In genomic region chr6:46993846-46994245, GRCh38 we compare ENCODE assay signal across 18 cellular contexts. TPM values are rescaled to one million over a fixed set of nuclear protein-coding genes. Genes with fewer than 3 reads are reported as not detected.
DNase-seq lines count a peak whose midpoint lies in the region; ATAC-seq and TF ChIP-seq lines count a peak whose summit lies in the region.
"Had no signal": no experiment of that assay in that cellular context is flagged by ENCODE, and none has a peak within 500 bp of the region (broad histone marks: within the 10 kb centered on the region; RNA-seq: fewer than 3 reads in every experiment).

No MANE protein-coding gene starts in this region.

- no peak overlapping the region for H3K4me3 Mint-ChIP-seq in T-helper 17 cell
- H3K4me3 Mint-ChIP-seq in activated naive CD4-positive, alpha-beta T cell treated with anti-CD3 and anti-CD28 coated beads, Interleukin-2, amount 10 ng/mL, durations not matched to agents 7 days and 5 days: no peak overlapping the region
- H3K4me3 Mint-ChIP-seq: activated T-cell treated with anti-CD3 and anti-CD28 coated beads, Interleukin-2, amount 50 U/mL, for 72 hours; stimulated activated naive CD8-positive, alpha-beta T cell treated with anti-CD3 and anti-CD28 coated beads, Interleukin-15, Interleukin-2, amounts not matched to agents 100 ng/mL and 50 ng/mL, for 24 hours had no signal

- H3K36me3 ChIP-seq in PC-9 (ENCODE audit: low read depth): no peaks in the 10 kb centered on the region
- H3K36me3 ChIP-seq in osteoblast (ENCODE audit: insufficient read depth, low read length): no peaks in the 10 kb centered on the region
- no peaks in the 10 kb centered on the region for H3K36me3 ChIP-seq in mucosa of descending colon (ENCODE audit: low read depth)
- H3K36me3 ChIP-seq: left ventricle myocardium inferior had no signal

- H3K79me2 ChIP-seq in PC-9 (ENCODE audit: low read depth) (no peaks in the 10 kb centered on the region), osteoblast (ENCODE audit: insufficient read depth, low read length) (no peaks in the 10 kb centered on the region)

- H3K9me3 ChIP-seq in PC-9 (ENCODE audit: insufficient read depth, low read depth) (no peaks in the 10 kb centered on the region; the same call in 1 of the 2 replicates), T-helper 17 cell (ENCODE audit: control insufficient read depth, low read length, poor library complexity, severe bottlenecking) (no peaks in the 10 kb centered on the region), osteoblast (ENCODE audit: low read depth, low read length) (no peaks in the 10 kb centered on the region), mucosa of descending colon (no peaks in the 10 kb centered on the region)
- H3K9me3 ChIP-seq: left ventricle myocardium inferior had no signal

- H3K36me3 Mint-ChIP-seq in T-helper 17 cell (ENCODE audit: low read depth): no peaks in the 10 kb centered on the region
- H3K36me3 Mint-ChIP-seq in activated naive CD4-positive, alpha-beta T cell treated with anti-CD3 and anti-CD28 coated beads, Interleukin-2, amount 10 ng/mL, durations not matched to agents 7 days and 5 days: no peaks in the 10 kb centered on the region

- H3K9me3 Mint-ChIP-seq in activated naive CD4-positive, alpha-beta T cell treated with anti-CD3 and anti-CD28 coated beads, Interleukin-2, amount 10 ng/mL, durations not matched to agents 7 days and 5 days: no peaks in the 10 kb centered on the region
- H3K9me3 Mint-ChIP-seq: stimulated activated naive CD8-positive, alpha-beta T cell treated with anti-CD3 and anti-CD28 coated beads, Interleukin-15, Interleukin-2, amounts not matched to agents 100 ng/mL and 50 ng/mL, for 24 hours had no signal

- H3K9me2 ChIP-seq in PC-9 (ENCODE audit: insufficient read depth): no peaks in the 10 kb centered on the region

- H3K27me3 Mint-ChIP-seq in T-helper 17 cell: peaks cover 26% of the 10 kb centered on the region
- peaks cover 2% of the 10 kb centered on the region for H3K27me3 Mint-ChIP-seq in activated naive CD4-positive, alpha-beta T cell treated with anti-CD3 and anti-CD28 coated beads, Interleukin-2, amount 10 ng/mL, durations not matched to agents 7 days and 5 days

- H3K4me1 ChIP-seq in PC-9 (replicated peaks; ENCODE audit: insufficient read depth) (peaks cover 57% of the 10 kb centered on the region), osteoblast (ENCODE audit: insufficient read depth, low read length) (peaks cover 8% of the 10 kb centered on the region), mucosa of descending colon (ENCODE audit: low read depth) (peaks cover 15% of the 10 kb centered on the region)

- H3K4me2 ChIP-seq in PC-9: peak overlapping the region; percentile 68
- H3K4me2 ChIP-seq in osteoblast (ENCODE audit: insufficient read depth, low read length): no peak overlapping the region

- no peaks in the 10 kb centered on the region for H3K27me3 ChIP-seq in PC-9 (ENCODE audit: insufficient read depth, low read depth)
- no peaks in the 10 kb centered on the region for H3K27me3 ChIP-seq in osteoblast (ENCODE audit: insufficient read depth, low read length)

- TF ChIP-seq CTCF in PC-9 (conservative IDR thresholded peaks at IDR 0.05) (no peak), epithelial cell of esophagus (IDR thresholded peaks at IDR 0.05; ENCODE audit: insufficient read depth, low read depth, low read length, missing control alignments) (no peak), osteoblast (IDR thresholded peaks at IDR 0.05; ENCODE audit: extremely low read depth, low read depth, low read length) (no peak), mucosa of descending colon (IDR thresholded peaks at IDR 0.05) (no peak)

- H2AFZ ChIP-seq in PC-9 (no peak overlapping the region), osteoblast (ENCODE audit: low read length) (no peak overlapping the region)

- POLR2A ChIA-PET in PC-9 (lab: Charles Lee; ENCODE audit: unreplicated experiment): no interaction called here

- H3K4me3 ChIP-seq in PC-9: no peak overlapping the region
- H3K4me3 ChIP-seq in epithelial cell of esophagus (ENCODE audit: low read length): no peak overlapping the region
- no peak overlapping the region for H3K4me3 ChIP-seq in osteoblast (ENCODE audit: insufficient read depth, low read length)
- no peak overlapping the region for H3K4me3 ChIP-seq in mucosa of descending colon
- H3K4me3 ChIP-seq: left ventricle myocardium inferior had no signal

- H4K20me1 ChIP-seq in PC-9 (ENCODE audit: insufficient read depth): no peaks in the 10 kb centered on the region
- H4K20me1 ChIP-seq in osteoblast (ENCODE audit: insufficient read depth, low read length): no peaks in the 10 kb centered on the region

- intact Hi-C loops in PC-9 (cut with micrococcal nuclease; ENCODE audit: unreplicated experiment): loop anchor here (1.0 to 10.0 kb wide), 5 partner anchors 50 to 703 kb away; partner anchors contain the start of gene ADGRF4
- intact Hi-C loops in mucosa of descending colon (cut with DNase I, micrococcal nuclease): loop anchor here in 1 of 2 donors (5.0 kb wide), 1 partner anchor 142 kb away; no protein-coding TSS in a partner anchor

- CTCF ChIA-PET in PC-9 (lab: Charles Lee): interaction anchor here (0.8 kb wide), 1 partner anchor 68 kb away, joined by 3 read pairs; no protein-coding TSS in a partner anchor
- CTCF ChIA-PET in activated naive CD4-positive, alpha-beta T cell treated with anti-CD3 and anti-CD28 coated beads, Interleukin-2, amount 10 ng/mL, durations not matched to agents 7 days and 5 days (lab: Charles Lee): no interaction called here

- ATAC-seq in T-helper 17 cell (no peak), mucosa of descending colon (no peak)
- ATAC-seq: activated CD4-positive, CD25-positive, alpha-beta regulatory T cell treated with anti-CD3 and anti-CD28 coated beads, Interleukin-2, amount 50 U/mL, for 24 hours; activated T-cell treated with anti-CD3 and anti-CD28 coated beads, Interleukin-2, amount 50 U/mL, for 72 hours had no signal

- DNase-seq in EL (peak; percentile 94), PC-9 (peak; percentile 62 to 98), epithelial cell of esophagus (ENCODE audit: low read depth) (peak; percentile 93), non-pigmented ciliary epithelial cell (ENCODE audit: low read depth) (peak; percentile 74), T-helper 17 cell (no peak), osteoblast (ENCODE audit: insufficient read length, low spot score, missing footprints) (no peak), mucosa of descending colon (no peak)
- no peak for DNase-seq in activated naive CD4-positive, alpha-beta T cell treated with anti-CD3 and anti-CD28 coated beads, Interleukin-2, amount 10 ng/mL, durations not matched to agents 7 days and 5 days
- DNase-seq: activated T-cell treated with anti-CD3 and anti-CD28 coated beads, Interleukin-2, amount 50 U/mL, for 72 hours; caudate nucleus; foreskin melanocyte; left ventricle myocardium inferior; occipital lobe; SIG-M5; stimulated activated CD4-positive, alpha-beta T cell treated with anti-CD3 and anti-CD28 coated beads, Interleukin-4, amount 100 ng/mL, for 24 hours had no signal

- H3F3A ChIP-seq in PC-9 (ENCODE audit: insufficient read depth, low read depth): peaks cover 37% of the 10 kb centered on the region

- H3K27ac ChIP-seq in PC-9: peak overlapping the region; percentile 70
- no peak overlapping the region for H3K27ac ChIP-seq in osteoblast (ENCODE audit: low read depth, low read length)
- H3K27ac ChIP-seq: left ventricle myocardium inferior had no signal

- H3K27ac Mint-ChIP-seq in T-helper 17 cell: no peak overlapping the region
- no peak overlapping the region for H3K27ac Mint-ChIP-seq in activated naive CD4-positive, alpha-beta T cell treated with anti-CD3 and anti-CD28 coated beads, Interleukin-2, amount 10 ng/mL, durations not matched to agents 7 days and 5 days
- H3K27ac Mint-ChIP-seq: activated T-cell treated with anti-CD3 and anti-CD28 coated beads, Interleukin-2, amount 50 U/mL, for 72 hours; stimulated activated naive CD8-positive, alpha-beta T cell treated with anti-CD3 and anti-CD28 coated beads, Interleukin-15, Interleukin-2, amounts not matched to agents 100 ng/mL and 50 ng/mL, for 24 hours had no signal

- no peaks in the 10 kb centered on the region for H3K4me1 Mint-ChIP-seq in T-helper 17 cell
- no peaks in the 10 kb centered on the region for H3K4me1 Mint-ChIP-seq in activated naive CD4-positive, alpha-beta T cell treated with anti-CD3 and anti-CD28 coated beads, Interleukin-2, amount 10 ng/mL, durations not matched to agents 7 days and 5 days

- no TSS peak for BruUV-seq in PC-9 (replicated peaks; lab: Mats Ljungman, UMichigan)

RNA-seq across cellular contexts. Expression of gene ADGRF1, which starts 48.3 kb away (rescaled TPM):
- total RNA-seq in PC-9 (2021): 112 and 162 TPM in 2 replicates
- total RNA-seq in T-helper 17 cell: not detected
- not detected in 2 replicates for total RNA-seq in osteoblast
- total RNA-seq in mucosa of descending colon: 1 to 10 TPM; 1.2 to 3.3 (median 1.8) TPM
- total RNA-seq: activated T-cell treated with anti-CD3 and anti-CD28 coated beads, Interleukin-2, amount 50 U/mL, for 72 hours; left ventricle myocardium inferior; NCI-H460; occipital lobe had no signal

Comparison
In these comparisons a context has a peak if more than half of its experiments do, and no peak if none do; other contexts are left out.
1. DNase-seq: peak in EL (single experiment), PC-9 (2 of 2), epithelial cell of esophagus (single experiment) and non-pigmented ciliary epithelial cell (single experiment); none in T-helper 17 cell (0 of 3), activated naive CD4-positive, alpha-beta T cell treated with anti-CD3 and anti-CD28 coated beads, Interleukin-2, amount 10 ng/mL, durations not matched to agents 7 days and 5 days (single experiment), osteoblast (single experiment) and mucosa of descending colon (0 of 3).
2. RNA of gene ADGRF1, which starts 48.3 kb away (total RNA-seq): 112 to 162 TPM in PC-9; 1.2 to 3.3 TPM in mucosa of descending colon, not detected in T-helper 17 cell and not detected in osteoblast; every median in the first group is over 10 times any median in the second.